32 cellular contexts compared by ENCODE assay signal in the genomic region with DNA sequence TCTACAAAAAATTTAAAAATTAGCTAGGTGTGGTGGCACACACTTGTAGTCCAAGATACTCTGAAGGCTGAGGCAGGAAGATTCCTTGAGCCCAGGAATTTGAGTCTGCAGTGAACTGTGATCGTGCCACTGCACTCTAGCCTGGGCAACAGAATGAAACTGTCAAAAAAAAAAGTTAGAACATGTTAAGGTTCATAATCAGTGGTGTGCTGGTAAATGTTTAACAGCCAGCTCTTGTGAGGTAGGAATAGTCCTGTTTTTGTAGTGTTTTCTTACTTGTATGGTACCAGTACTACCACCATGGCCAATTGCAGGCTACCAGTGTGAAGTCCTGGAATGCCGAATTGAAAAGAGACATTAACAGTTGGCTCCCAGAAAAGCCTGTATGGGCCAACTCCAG.
"Had no signal": no experiment of that assay in that cellular context is flagged by ENCODE, and none has a peak within 500 bp of the region (broad histone marks: within the 10 kb centered on the region; RNA-seq: fewer than 3 reads in every experiment).

No MANE protein-coding gene starts in this region.

- DNase-seq: activated CD4-positive, alpha-beta memory T cell treated with anti-CD3 and anti-CD28 coated beads for 36 hours; activated CD4-positive, alpha-beta T cell treated with anti-CD3 and anti-CD28 coated beads, Interleukin-2, amount 10 ng/mL, durations not matched to agents 24 days and 14 days; activated CD4-positive, CD25-positive, alpha-beta regulatory T cell treated with anti-CD3 and anti-CD28 coated beads, Interleukin-2, amount 50 U/mL, for 72 hours; activated CD8-positive, alpha-beta memory T cell treated with anti-CD3 and anti-CD28 coated beads, Interleukin-2, amount 50 U/mL, for 48 hours; activated gamma-delta T cell; activated naive CD4-positive, alpha-beta T cell treated with anti-CD3 and anti-CD28 coated beads, Interleukin-2, amount 10 ng/mL, durations not matched to agents 7 days and 5 days; activated naive CD8-positive, alpha-beta T cell treated with anti-CD3 and anti-CD28 coated beads, Interleukin-2, amount 10 ng/mL, durations not matched to agents 7 days and 5 days; activated T-cell treated with anti-CD3 and anti-CD28 coated beads, Interleukin-2, amount 50 U/mL, for 24 hours; amniotic stem cell; cerebellar nuclear complex; effector memory CD8-positive, alpha-beta T cell; erythroblast; left ventricle myocardium superior; naive B cell; nephron progenitor cell; ovary; retina; small intestine; stimulated activated CD4-positive, alpha-beta T cell treated with anti-CD3 and anti-CD28 coated beads, Interleukin-4, amount 100 ng/mL, for 24 hours; stimulated activated naive CD8-positive, alpha-beta T cell treated with anti-CD3 and anti-CD28 coated beads, Interleukin-15, amount 100 ng/mL, for 72 hours; substantia nigra; T-helper 17 cell; T1000; tibial artery; upper lobe of right lung had no signal

- H3K27me3 ChIP-seq: gastroesophageal sphincter, hepatocyte, neutrophil, ovary, tibial artery, upper lobe of right lung had no signal

- H2AFZ ChIP-seq: hepatocyte had no signal

- H3K36me3 ChIP-seq: ovary had no signal

- H3K4me2 ChIP-seq: hepatocyte had no signal

- ATAC-seq: effector memory CD8-positive, alpha-beta T cell; gastroesophageal sphincter; left ventricle myocardium superior; sciatic nerve; SK-N-SH treated with all-trans-retinoic acid at 6 μM for 48 hours; stimulated activated memory B cell treated with anti-CD40 and anti-IgM and Interleukin-4, amounts not matched to agents 10 μg/mL and 1 μg/mL and 100 μg/mL, for 72 hours; stimulated activated naive CD8-positive, alpha-beta T cell treated with anti-CD3 and anti-CD28 coated beads, Interleukin-15, amount 100 ng/mL, for 72 hours; T-helper 17 cell; upper lobe of right lung had no signal

- H3K27ac ChIP-seq: hepatocyte, neutrophil, ovary, upper lobe of right lung had no signal

- H3K9me3 ChIP-seq: gastroesophageal sphincter, neutrophil, ovary, tibial artery, upper lobe of right lung had no signal

- H3K4me3 ChIP-seq: coronary artery, gastroesophageal sphincter, hepatocyte, ovary, tibial artery, upper lobe of right lung had no signal

- H3K79me2 ChIP-seq: hepatocyte had no signal

- H3K4me1 ChIP-seq: upper lobe of right lung had no signal
